In the genomic region with DNA sequence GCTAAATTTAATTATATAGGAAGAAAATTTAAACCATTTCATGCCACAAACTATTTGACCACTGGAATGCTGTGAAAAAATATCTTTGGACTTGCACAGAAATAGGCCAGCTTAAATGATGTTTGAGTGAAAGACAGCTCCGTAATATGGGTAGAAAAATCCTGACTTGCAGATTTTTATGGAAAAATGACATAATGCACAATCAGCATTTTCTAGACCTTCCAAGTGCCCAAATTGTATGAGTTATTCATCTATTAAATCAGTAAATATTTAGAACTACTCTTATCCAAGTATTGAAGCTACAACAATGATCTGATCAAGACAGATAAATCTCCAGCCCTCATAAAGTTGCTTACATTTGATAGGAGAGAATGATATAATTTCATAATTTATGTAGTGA, we compare ENCODE assay signal across 28 cellular contexts.
"Had no signal": no experiment of that assay in that cellular context is flagged by ENCODE, and none has a peak within 500 bp of the region (broad histone marks: within the 10 kb centered on the region; RNA-seq: fewer than 3 reads in every experiment).

No MANE protein-coding gene starts in this region.

- ATAC-seq: naive thymus-derived CD8-positive, alpha-beta T cell; natural killer cell treated with Interleukin-12 subunit alpha and Interleukin-12 subunit beta and Interleukin-15 and Interleukin-18, amount 100 ng/mL, for 72 hours; pancreas; right cardiac atrium; sciatic nerve; stimulated activated memory B cell treated with anti-CD40 and anti-IgM and Interleukin-4, amounts not matched to agents 10 μg/mL and 1 μg/mL and 100 μg/mL, for 72 hours; stimulated activated naive CD8-positive, alpha-beta T cell treated with anti-CD3 and anti-CD28 coated beads, Interleukin-15, amount 100 ng/mL, for 72 hours; stimulated activated naive CD8-positive, alpha-beta T cell treated with anti-CD3 and anti-CD28 coated beads, Interleukin-15, Interleukin-2, amounts not matched to agents 100 U/mL and 50 U/mL, for 24 hours; upper lobe of right lung had no signal

- H3K9me3 ChIP-seq: neutrophil, pancreas, prostate gland, suprapubic skin, testis, tibial artery, transverse colon, upper lobe of right lung, uterus had no signal

- H3K4me1 ChIP-seq: pancreas, prostate gland, spleen, suprapubic skin, testis, tibial artery, upper lobe of right lung, uterus had no signal

- FAIRE-seq: pancreas had no signal

- H3K27ac ChIP-seq: neutrophil, pancreas, prostate gland, skin epidermis, spleen, suprapubic skin, testis, tibial artery, transverse colon, upper lobe of right lung, uterus had no signal

- H3K36me3 ChIP-seq: neutrophil, pancreas, prostate gland, spleen, suprapubic skin, tibial artery, transverse colon, upper lobe of right lung, uterus had no signal

- H3K4me2 ChIP-seq: smooth muscle cell had no signal

- DNase-seq: naive thymus-derived CD8-positive, alpha-beta T cell; nephron progenitor cell; nucleus accumbens; pancreas; right cardiac atrium; spleen; stimulated activated CD4-positive, alpha-beta T cell treated with anti-CD3 and anti-CD28 coated beads, Interleukin-12 subunit alpha, Interleukin-12 subunit beta, amount 100 ng/mL, for 4 hours; stimulated activated CD4-positive, alpha-beta T cell treated with anti-CD3 and anti-CD28 coated beads, Interleukin-1b, Interleukin-23, amount 100 ng/mL, for 48 hours; stimulated activated CD4-positive, alpha-beta T cell treated with anti-CD3 and anti-CD28 coated beads, Interleukin-4, amount 100 ng/mL, for 1 hour; stimulated activated CD4-positive, alpha-beta T cell treated with anti-CD3 and anti-CD28 coated beads, Interleukin-4, amount 100 ng/mL, for 4 hours; stimulated activated CD8-positive, alpha-beta memory T cell treated with anti-CD3 and anti-CD28 coated beads, Interleukin-4, amount 100 ng/mL, for 48 hours; stimulated activated naive CD4-positive, alpha-beta T cell; stimulated activated naive CD8-positive, alpha-beta T cell treated with anti-CD3 and anti-CD28 coated beads, Interleukin-15, amount 100 ng/mL, for 72 hours; stimulated activated naive CD8-positive, alpha-beta T cell treated with anti-CD3 and anti-CD28 coated beads, Interleukin-15, Interleukin-2, amounts not matched to agents 100 U/mL and 50 U/mL, for 24 hours; substantia nigra; testis; tibial artery; transverse colon; upper lobe of right lung; uterus had no signal

- H3K4me3 ChIP-seq: pancreas, prostate gland, skin epidermis, smooth muscle cell, spleen, suprapubic skin, testis, tibial artery, transverse colon, upper lobe of right lung, uterus had no signal

- H3K27me3 ChIP-seq: neutrophil, pancreas, spleen, suprapubic skin, testis, tibial artery, transverse colon, upper lobe of right lung, uterus had no signal
